9 cellular contexts compared by ENCODE assay signal in genomic region chr19:38664503-38665211, GRCh38. TPM values are rescaled to one million over a fixed set of nuclear protein-coding genes. Genes with fewer than 3 reads are reported as not detected.
DNase-seq lines count a peak whose midpoint lies in the region; ATAC-seq and TF ChIP-seq lines count a peak whose summit lies in the region.
"Had no signal": no experiment of that assay in that cellular context is flagged by ENCODE, and none has a peak within 500 bp of the region (broad histone marks: within the 10 kb centered on the region; RNA-seq: fewer than 3 reads in every experiment).

No MANE protein-coding gene starts in this region.

- H3K36me3 Mint-ChIP-seq in MCF 10A (ENCODE audit: insufficient read depth, unreplicated experiment) (peaks cover 49% of the 10 kb centered on the region), mesothelial cell of epicardium (peaks cover 4% of the 10 kb centered on the region)

- H3K27me3 Mint-ChIP-seq in MCF 10A (ENCODE audit: insufficient read depth, unreplicated experiment) (no peaks in the 10 kb centered on the region), mesothelial cell of epicardium (ENCODE audit: low read depth) (no peaks in the 10 kb centered on the region)

- H3K4me3 Mint-ChIP-seq in MCF 10A (ENCODE audit: unreplicated experiment) (no peak overlapping the region), mesothelial cell of epicardium (no peak overlapping the region)

- in situ Hi-C loops in KBM-7 (cut with MboI; ENCODE audit: low pct_unique_long_range_greater_than_20kb, low sequenced_read_pairs), result no loop called here

- DNase-seq in KBM-7 (peak; percentile 86), MCF 10A (ENCODE audit: unreplicated experiment) (no peak), mesothelial cell of epicardium (ENCODE audit: low spot score in 2 of 2, unreplicated experiment in 2 of 2) (no peak), NCI-H69 (lab: John Stamatoyannopoulos, UW) (no peak)
- DNase-seq in stimulated activated CD4-positive, alpha-beta T cell treated with anti-CD3 and anti-CD28 coated beads, Interleukin-12 subunit alpha, Interleukin-12 subunit beta, amount 100 ng/mL, for 4 hours, result no peak

- TF ChIP-seq CTCF in 22Rv1 (IDR thresholded peaks at IDR 0.05), result no peak
- no peak for TF ChIP-seq CTCF in MCF 10A (IDR thresholded peaks at IDR 0.05; ENCODE audit: unreplicated experiment)
- TF ChIP-seq CTCF in mesothelial cell of epicardium (IDR thresholded peaks at IDR 0.05; ENCODE audit: unreplicated experiment), result no peak

- H3K27ac Mint-ChIP-seq in MCF 10A (ENCODE audit: low read depth, unreplicated experiment), result peak overlapping the region; percentile 82
- H3K27ac Mint-ChIP-seq in mesothelial cell of epicardium, result peak overlapping the region; percentile 98

- CTCF ChIA-PET in MCF 10A (lab: Yijun Ruan, JAX), result interaction anchor here (1.0 to 1.2 kb wide), 3 partner anchors 14 to 39 kb away, joined by 3 to 4 read pairs (median 4); no protein-coding TSS in a partner anchor

- no peaks in the 10 kb centered on the region for H3K9me3 Mint-ChIP-seq in MCF 10A (ENCODE audit: unreplicated experiment)
- no peaks in the 10 kb centered on the region for H3K9me3 Mint-ChIP-seq in mesothelial cell of epicardium

- no TSS peak for BruUV-seq in MCF 10A (replicated peaks; lab: Mats Ljungman, UMichigan)

- POLR2A ChIA-PET in MCF 10A (lab: Yijun Ruan, JAX), result interaction anchor here (0.5 to 19.4 kb wide), 6 partner anchors 10 to 172 kb away, joined by 3 to 521 read pairs (median 4); no protein-coding TSS in a partner anchor

- peak overlapping the region; percentile 33; the same call in 1 of the 2 replicates for H3K27ac ChIP-seq in 22Rv1

- ATAC-seq in HG03521 (IDR thresholded peaks at IDR 0.05; ENCODE audit: unreplicated experiment) (no peak), GM18867 (IDR thresholded peaks at IDR 0.05; ENCODE audit: unreplicated experiment) (no peak)

- intact Hi-C loops in MCF 10A (cut with micrococcal nuclease), result no loop called here

- H3K4me1 Mint-ChIP-seq in MCF 10A (ENCODE audit: insufficient read depth, unreplicated experiment), result peaks cover 52% of the 10 kb centered on the region
- peaks cover 97% of the 10 kb centered on the region for H3K4me1 Mint-ChIP-seq in mesothelial cell of epicardium

RNA-seq across cellular contexts. Expression of gene ACTN4, which starts 17.2 kb away (rescaled TPM):
- total RNA-seq in MCF 10A (2022) (300 and 320 TPM in 2 replicates), mesothelial cell of epicardium (452 to 469 TPM (median 460 TPM) in 3 replicates)

RNA-seq across cellular contexts. Expression of gene EIF3K, which starts 45.7 kb away (rescaled TPM):
- total RNA-seq in MCF 10A (2022) (342 and 375 TPM in 2 replicates), mesothelial cell of epicardium (198 to 213 TPM (median 201 TPM) in 3 replicates)

RNA-seq across cellular contexts. Expression of gene MAP4K1, which starts 46.9 kb away (rescaled TPM):
- total RNA-seq in MCF 10A (2022) (0.56 and 1.9 TPM in 2 replicates), mesothelial cell of epicardium (3.9 to 5.6 TPM (median 4.9 TPM) in 3 replicates)
- total RNA-seq: bronchial epithelial cell had no signal
